In the genomic region with DNA sequence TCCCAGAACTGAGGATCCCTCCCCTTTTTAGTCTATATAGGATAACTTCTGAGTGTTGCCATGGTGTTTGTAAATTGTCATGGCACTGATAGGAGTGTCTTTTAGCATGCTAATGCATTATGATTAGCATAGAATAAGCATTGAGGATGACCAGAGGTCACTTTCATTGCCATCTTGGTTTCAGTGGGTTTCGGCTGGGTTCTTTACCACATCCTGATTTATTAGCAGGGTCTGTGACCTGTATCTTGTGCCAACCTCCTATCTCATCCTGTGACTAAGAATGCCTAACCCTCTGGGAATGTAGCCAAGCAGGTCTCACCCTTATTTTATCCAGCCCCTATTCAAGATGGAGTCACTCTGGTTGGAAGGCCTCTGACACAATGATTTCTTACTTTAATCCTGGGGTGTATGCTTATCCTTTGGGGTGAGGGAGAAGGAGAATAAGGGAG, we compare ENCODE assay signal across 1 cellular context.
TF ChIP-seq lines count a peak whose summit lies in the region.

No MANE protein-coding gene starts in this region.

TF ChIP-seq in endothelial cell of umbilical vein, 7 proteins besides CTCF, POLR2A, EP300 and RAD21:
- TF ChIP-seq POLR2AphosphoS5 (IDR thresholded peaks at IDR 0.05; ENCODE audit: insufficient read depth, low read depth, low read length) (peak; percentile 32), GATA2 (IDR thresholded peaks at IDR 0.05; ENCODE audit: insufficient read depth, insufficient read length, low read depth, low read length) (peak; percentile 82), JUN (IDR thresholded peaks at IDR 0.05; ENCODE audit: borderline replicate concordance, insufficient read depth, insufficient read length, low read depth) (no peak), FOS (IDR thresholded peaks at IDR 0.05; ENCODE audit: borderline replicate concordance, insufficient read depth, low read length) (peak; percentile 48), EZH2 (IDR thresholded peaks at IDR 0.05; ENCODE audit: borderline replicate concordance, low read depth, low read length, severe bottlenecking) (no peak)
